Comparison of ENCODE assay signal across 12 cellular contexts in genomic region chr6:10381133-10381829, GRCh38. TPM values are rescaled to one million over a fixed set of nuclear protein-coding genes. Genes with fewer than 3 reads are reported as not detected.
DNase-seq lines count a peak whose midpoint lies in the region; ATAC-seq, FAIRE-seq and TF ChIP-seq lines count a peak whose summit lies in the region.
"Had no signal": no experiment of that assay in that cellular context is flagged by ENCODE, and none has a peak within 500 bp of the region (broad histone marks: within the 10 kb centered on the region; RNA-seq: fewer than 3 reads in every experiment).

No MANE protein-coding gene starts in this region.

- no peak overlapping the region for H3T11ph ChIP-seq in H9 (ENCODE audit: low read length)

- WGBS in H9 (ENCODE audit: extremely low coverage, insufficient read length, low lambda C conversion rate): no CpG with 5 or more reads among the region's 34 CpGs
- 43% methylated on average over 24 of the region's 34 CpGs for WGBS in HepG2 (ENCODE audit: low lambda C conversion rate)

- ATAC-seq in activated B cell treated with CpG ODN at 0.5 μM for 24 hours (ENCODE audit: low read depth) (no peak), HepG2 (peak; percentile 78), HG02571 (IDR thresholded peaks at IDR 0.05; ENCODE audit: unreplicated experiment) (no peak)

- H4K20me1 ChIP-seq in H9 (ENCODE audit: control insufficient read depth, insufficient read depth, insufficient read length) (peaks cover 3% of the 10 kb centered on the region), HepG2 (ENCODE audit: insufficient read depth, low read length) (no peaks in the 10 kb centered on the region; the same call in 1 of the 2 replicates)

- H3K36me3 ChIP-seq in HepG2 (replicated peaks in 1 of 2; ENCODE audit: control insufficient read depth in 1 of 2, insufficient read depth in 2 of 2, low read length in 2 of 2): no peaks in the 10 kb centered on the region

- TF ChIP-seq EP300 in HepG2 (IDR thresholded peaks at IDR 0.05; ENCODE audit: low read depth in 2 of 2, low read length in 2 of 2) (no peak), HepG2 (CRISPR knock-in tag; IDR thresholded peaks at IDR 0.05; ENCODE audit: borderline replicate concordance) (no peak)

- POLR2A ChIA-PET in activated B cell treated with CpG ODN at 0.5 μM for 24 hours (lab: Charles Lee) (no interaction called here), HepG2 (lab: Yijun Ruan, JAX) (no interaction called here)

- no peaks in the 10 kb centered on the region for H3K79me1 ChIP-seq in H9 (ENCODE audit: insufficient read depth, low read depth, low read length, poor library complexity, severe bottlenecking)

- no peak overlapping the region for H2BK120ac ChIP-seq in H9 (ENCODE audit: low read depth, low read length, poor library complexity, severe bottlenecking)

- no peak overlapping the region for H3K4ac ChIP-seq in H9 (ENCODE audit: low read depth, low read length)

- H3K4me3 ChIP-seq in HepG2 (replicated peaks in 1 of 3; ENCODE audit: insufficient read depth in 1 of 3, low read depth in 2 of 3, low read length in 3 of 3): no peak overlapping the region

- no peak for TF ChIP-seq POLR2A in HepG2 (IDR thresholded peaks at IDR 0.05; ENCODE audit: insufficient read depth in 1 of 2, low read depth in 2 of 2, low read length in 2 of 2)

- H3K9ac ChIP-seq in H9 (ENCODE audit: extremely low read depth, insufficient read length, low read length) (no peak overlapping the region), HepG2 (ENCODE audit: insufficient read depth, low read depth, low read length) (no peak overlapping the region)

- H2AFZ ChIP-seq in H9 (ENCODE audit: low read length) (no peak overlapping the region), HepG2 (ENCODE audit: low read length) (no peak overlapping the region)

- H4K8ac ChIP-seq in H9 (replicated peaks; ENCODE audit: insufficient read length, low read depth, low read length): no peak overlapping the region

- peaks cover 2% of the 10 kb centered on the region for H3K23me2 ChIP-seq in H9 (ENCODE audit: insufficient read length, low read depth, low read length, poor library complexity, severe bottlenecking)

- no peaks in the 10 kb centered on the region for H3K36me3 Mint-ChIP-seq in H9 (ENCODE audit: insufficient read depth in 1 of 3, low read depth in 3 of 3)
- peaks cover 3% of the 10 kb centered on the region for H3K36me3 Mint-ChIP-seq in activated B cell treated with CpG ODN at 0.5 μM for 24 hours (ENCODE audit: low read depth)
- H3K36me3 Mint-ChIP-seq: mesothelial cell of epicardium had no signal

- TF ChIP-seq CTCF in H9 (conservative IDR thresholded peaks at IDR 0.05) (peak; percentile 55), activated B cell treated with CpG ODN at 0.5 μM for 24 hours (IDR thresholded peaks at IDR 0.05) (no peak), HepG2 (CRISPR knock-in tag; IDR thresholded peaks at IDR 0.05) (peak; percentile 34; the same call in 1 of the 2 replicates)

- DNase-seq in GDM1 (lab: John Stamatoyannopoulos, UW) (peak; percentile 1), H9 (peak; percentile 76), activated B cell treated with CpG ODN at 0.5 μM for 24 hours (peak; percentile 14), HepG2 (ENCODE audit: low spot score) (no peak), globus pallidus (ENCODE audit: low spot score) (no peak), NAMALWA (ENCODE audit: low spot score) (no peak), NCI-H774 (lab: John Stamatoyannopoulos, UW) (no peak)
- DNase-seq: central memory CD4-positive, alpha-beta T cell had no signal

- H2BK12ac ChIP-seq in H9 (ENCODE audit: insufficient read length, low read depth, low read length): no peak overlapping the region

- no peak overlapping the region for H3K18ac ChIP-seq in H9 (ENCODE audit: insufficient read length, low read depth, low read length)

- H3K4me1 Mint-ChIP-seq in H9 (peaks cover 42 to 47% of the 10 kb centered on the region in 2 experiments), activated B cell treated with CpG ODN at 0.5 μM for 24 hours (peaks cover 3% of the 10 kb centered on the region)

- H4K5ac ChIP-seq in H9 (ENCODE audit: insufficient read length, low read depth, low read length): no peak overlapping the region

- H3K23ac ChIP-seq in H9 (ENCODE audit: insufficient read length, low read depth, low read length): no peak overlapping the region

- no peak overlapping the region for H2AK5ac ChIP-seq in H9 (ENCODE audit: insufficient read length, low read length)

- no peak for FAIRE-seq in HepG2 (lab: Jason Lieb, UNC)
- FAIRE-seq: frontal cortex had no signal

- H3K27me3 ChIP-seq in H9 (ENCODE audit: insufficient read depth, low read length): peaks cover 59% of the 10 kb centered on the region
- H3K27me3 ChIP-seq in HepG2 (ENCODE audit: control insufficient read depth in 1 of 2, insufficient read depth in 2 of 2, low read length in 2 of 2): peaks cover 17 to 56% of the 10 kb centered on the region in 2 experiments

- H2BK5ac ChIP-seq in H9 (ENCODE audit: insufficient read length, low read length): no peak overlapping the region

- peak overlapping the region; percentile 15 to 72; a peak in 4 of 5 replicates for H3K4me3 Mint-ChIP-seq in H9
- no peak overlapping the region for H3K4me3 Mint-ChIP-seq in activated B cell treated with CpG ODN at 0.5 μM for 24 hours
- H3K4me3 Mint-ChIP-seq: mesothelial cell of epicardium had no signal

- CTCF ChIA-PET in activated B cell treated with CpG ODN at 0.5 μM for 24 hours (lab: Charles Lee) (no interaction called here), HepG2 (lab: Yijun Ruan, JAX; ENCODE audit: low intra/inter-chr PET ratio, low total read pairs) (no interaction called here)

- H3K27ac ChIP-seq in H9 (ENCODE audit: insufficient read length, low read depth, low read length): no peak overlapping the region
- H3K27ac ChIP-seq in HepG2 (ENCODE audit: extremely low read length, insufficient read depth, low read length): no peak overlapping the region

- H3K9me3 Mint-ChIP-seq in H9 (no peaks in the 10 kb centered on the region; a peak in 1 of 5 replicates), activated B cell treated with CpG ODN at 0.5 μM for 24 hours (peaks cover 8% of the 10 kb centered on the region)
- H3K9me3 Mint-ChIP-seq: mesothelial cell of epicardium had no signal

- no peaks in the 10 kb centered on the region for H3K79me2 ChIP-seq in H9 (ENCODE audit: insufficient read depth, low read length)
- no peaks in the 10 kb centered on the region for H3K79me2 ChIP-seq in HepG2 (ENCODE audit: insufficient read depth, low read length)

- no peak for TF ChIP-seq RAD21 in HepG2 (CRISPR knock-in tag; IDR thresholded peaks at IDR 0.05)

- H3K4me1 ChIP-seq in H9 (ENCODE audit: insufficient read depth, low read length): no peaks in the 10 kb centered on the region
- H3K4me1 ChIP-seq in HepG2 (ENCODE audit: insufficient read depth, low read length): peaks cover 9% of the 10 kb centered on the region; the same call in 1 of the 2 replicates

- no TSS peak for BruUV-seq in HepG2 (replicated peaks; lab: Mats Ljungman, UMichigan)

- H2BK20ac ChIP-seq in H9 (ENCODE audit: low read depth, low read length, poor library complexity, severe bottlenecking): no peak overlapping the region

- no peak overlapping the region for H3K56ac ChIP-seq in H9 (ENCODE audit: insufficient read length, low read depth, low read length)

- peaks cover 96% of the 10 kb centered on the region for H3K27me3 Mint-ChIP-seq in H9 (ENCODE audit: low read depth)
- peaks cover 61% of the 10 kb centered on the region for H3K27me3 Mint-ChIP-seq in activated B cell treated with CpG ODN at 0.5 μM for 24 hours

- H3K9me3 ChIP-seq in H9 (ENCODE audit: control insufficient read depth, low read depth, low read length) (no peaks in the 10 kb centered on the region), HepG2 (ENCODE audit: low read length) (no peaks in the 10 kb centered on the region)

- H4K91ac ChIP-seq in H9 (ENCODE audit: insufficient read length, low read depth, low read length): no peak overlapping the region

- intact Hi-C loops in activated B cell treated with CpG ODN at 0.5 μM for 24 hours (cut with micrococcal nuclease): no loop called here
- intact Hi-C loops in HepG2 (cut with micrococcal nuclease; ENCODE audit: unreplicated experiment): no loop called here

- peak overlapping the region; percentile 9 for H3K4me2 ChIP-seq in H9 (ENCODE audit: insufficient read depth, insufficient read length, low read length)
- no peak overlapping the region for H3K4me2 ChIP-seq in HepG2 (ENCODE audit: low read depth, low read length)

- H3K14ac ChIP-seq in H9 (ENCODE audit: insufficient read depth, low read length): no peak overlapping the region

- no peak overlapping the region for H2BK15ac ChIP-seq in H9 (ENCODE audit: low read depth, low read length)

- in situ Hi-C loops in HepG2 (cut with HindIII; ENCODE audit: extremely low pct_ligation_motif_present, low pct_unique_long_range_greater_than_20kb): no loop called here

- H3K27ac Mint-ChIP-seq in H9 (no peak overlapping the region), activated B cell treated with CpG ODN at 0.5 μM for 24 hours (no peak overlapping the region)
- H3K27ac Mint-ChIP-seq: mesothelial cell of epicardium had no signal

RNA-seq across cellular contexts. Expression of gene TFAP2A, which starts 33.6 kb away (rescaled TPM):
- total RNA-seq in H9 (2021) (1.6 and 2.6 TPM in 2 replicates), activated B cell treated with CpG ODN at 0.5 μM for 24 hours (not detected in 2 replicates), HepG2 (2016; rRNA removed; fragmentation: Illumina TruSeq; extraction: Trizol) (not detected in 2 replicates)
- not detected in 2 replicates for total RNA-seq in HepG2 (2016; cell fraction: cytosol; rRNA removed; fragmentation: Illumina TruSeq; extraction: Trizol; ENCODE audit: low read depth)
- total RNA-seq in HepG2 (2016; cell fraction: insoluble cytoplasmic fraction; rRNA removed; fragmentation: Illumina TruSeq; extraction: Trizol): not detected in 2 replicates
- not detected in 2 replicates for total RNA-seq in HepG2 (2016; cell fraction: membrane; rRNA removed; fragmentation: Illumina TruSeq; extraction: Trizol)
- total RNA-seq in HepG2 (2016; cell fraction: nucleus; rRNA removed; fragmentation: Illumina TruSeq; extraction: Trizol): not detected in 2 replicates
- polyA plus RNA-seq in HepG2 (2011; rRNA removed): not detected in 2 replicates
- 0.04 and 0.09 TPM in 2 replicates for polyA plus RNA-seq in HepG2 (2011; cell fraction: cytosol; rRNA removed)
- not detected in 2 replicates for polyA plus RNA-seq in HepG2 (2011; cell fraction: nucleus; rRNA removed)
- polyA plus RNA-seq in HepG2 (2012): not detected in 2 replicates
- polyA plus RNA-seq in HepG2 (2016; cell fraction: cytosol; fragmentation: Illumina TruSeq; extraction: Trizol; ENCODE audit: low read depth): not detected in 2 replicates
- polyA plus RNA-seq in HepG2 (2016; cell fraction: insoluble cytoplasmic fraction; fragmentation: Illumina TruSeq; extraction: Trizol; ENCODE audit: low read depth): not detected in 2 replicates
- not detected in 2 replicates for polyA plus RNA-seq in HepG2 (2016; cell fraction: membrane; fragmentation: Illumina TruSeq; extraction: Trizol; ENCODE audit: low read depth)
- not detected in 2 replicates for polyA plus RNA-seq in HepG2 (2016; cell fraction: nucleus; fragmentation: Illumina TruSeq; extraction: Trizol; ENCODE audit: insufficient read depth, low read depth)
- 48.3 TPM in 1 of 2 replicates, not detected in the other for polyA minus RNA-seq in HepG2 (2011; rRNA and poly(A)+ RNA removed; ENCODE audit: low replicate concordance)
- polyA minus RNA-seq in HepG2 (2011; cell fraction: cytosol; rRNA and poly(A)+ RNA removed): 0.99 and 2.1 TPM in 2 replicates
- 0.25 and 1.2 TPM in 2 replicates for polyA minus RNA-seq in HepG2 (2011; cell fraction: nucleus; rRNA and poly(A)+ RNA removed)
- total RNA-seq: frontal cortex, skeletal muscle tissue had no signal

Comparison
In these comparisons a context has a peak if more than half of its experiments do, and no peak if none do; other contexts are left out.
1. DNase-seq: peak in GDM1 (single experiment), H9 (single experiment) and activated B cell treated with CpG ODN at 0.5 μM for 24 hours (single experiment); none in HepG2 (single experiment), globus pallidus (single experiment), NAMALWA (single experiment) and NCI-H774 (single experiment).